ENCODE assay signal across 1 cellular context in genomic region chr20:18137412-18138265, GRCh38.
TF ChIP-seq lines count a peak whose summit lies in the region.

TSS of gene KAT14 (plus strand) at chr20:18137863. CDS start at chr20:18142661, 4,798 bp downstream.
TSS of gene PET117 (plus strand) at chr20:18137863. CDS start at chr20:18137956, 93 bp downstream.

TF ChIP-seq in HepG2, 621 proteins besides CTCF, POLR2A, EP300 and RAD21 (continued from another document and continues in another):
- peak; percentile 99 for TF ChIP-seq ARID4A (CRISPR knock-in tag; IDR thresholded peaks at IDR 0.05; ENCODE audit: borderline replicate concordance)
- peak; percentile 96 for TF ChIP-seq ZNF552 (CRISPR knock-in tag; IDR thresholded peaks at IDR 0.05; ENCODE audit: borderline replicate concordance)
- TF ChIP-seq FOXJ3 (CRISPR knock-in tag; IDR thresholded peaks at IDR 0.05; ENCODE audit: borderline replicate concordance): peak; percentile 74
- TF ChIP-seq ZNF605 (CRISPR knock-in tag; IDR thresholded peaks at IDR 0.05): peak; percentile 98
- TF ChIP-seq KLF6 (CRISPR knock-in tag; IDR thresholded peaks at IDR 0.05): peak; percentile 99
- TF ChIP-seq STAG1 (CRISPR knock-in tag; IDR thresholded peaks at IDR 0.05): no peak; the same call in 1 of the 2 replicates
- TF ChIP-seq ZSCAN30 (CRISPR knock-in tag; IDR thresholded peaks at IDR 0.05): peak; percentile 84; the same call in 1 of the 2 replicates
- TF ChIP-seq KLF16 (CRISPR knock-in tag; IDR thresholded peaks at IDR 0.05): peak; percentile 73 to 99
- TF ChIP-seq PRDM15 (CRISPR knock-in tag; IDR thresholded peaks at IDR 0.05): peak; percentile 85
- peak in 1 of 2 experiments; percentile 69; a peak in 1 of 4 replicates for TF ChIP-seq ATF4 (CRISPR knock-in tag; IDR thresholded peaks at IDR 0.05)
- 0 out of 2 replicates have a peak, but pooled peaks have one; percentile 15 for TF ChIP-seq ZBTB21 (CRISPR knock-in tag; IDR thresholded peaks at IDR 0.05)
- TF ChIP-seq SRF (IDR thresholded peaks at IDR 0.05; ENCODE audit: low read depth, low read length): peak; percentile 98
- TF ChIP-seq PRDM10 (CRISPR knock-in tag; IDR thresholded peaks at IDR 0.05; ENCODE audit: low read depth): 0 out of 2 replicates have a peak, but pooled peaks have one; percentile 22
- TF ChIP-seq HOXA5 (CRISPR knock-in tag; IDR thresholded peaks at IDR 0.05): peak; percentile 98
- peak; percentile 85 for TF ChIP-seq KLF11 (CRISPR knock-in tag; IDR thresholded peaks at IDR 0.05)
- TF ChIP-seq MIER3 (CRISPR knock-in tag; IDR thresholded peaks at IDR 0.05; ENCODE audit: borderline replicate concordance): peak; percentile 85
- TF ChIP-seq SMAD1 (CRISPR knock-in tag; IDR thresholded peaks at IDR 0.05; ENCODE audit: borderline replicate concordance, low read depth): peak; percentile 90; the same call in 1 of the 2 replicates
- TF ChIP-seq ZNF792 (CRISPR knock-in tag; IDR thresholded peaks at IDR 0.05): peak; percentile 94; the same call in 1 of the 2 replicates
- peak; percentile 91 for TF ChIP-seq MTA1 (CRISPR knock-in tag; IDR thresholded peaks at IDR 0.05; ENCODE audit: borderline replicate concordance)
- no peak for TF ChIP-seq CHD2 (IDR thresholded peaks at IDR 0.05; ENCODE audit: low read depth, low read length)
- TF ChIP-seq CREB3 (CRISPR knock-in tag; IDR thresholded peaks at IDR 0.05): peak; percentile 99
- TF ChIP-seq DMAP1 (CRISPR knock-in tag; IDR thresholded peaks at IDR 0.05): peak; percentile 95
- TF ChIP-seq SP5 (CRISPR knock-in tag; IDR thresholded peaks at IDR 0.05; ENCODE audit: borderline replicate concordance, low read depth): 0 out of 2 replicates have a peak, but pooled peaks have one; percentile 61
- TF ChIP-seq ZNF761 (CRISPR knock-in tag; conservative IDR thresholded peaks at IDR 0.05): peak; percentile 98
- peak; percentile 99 for TF ChIP-seq CAMTA2 (CRISPR knock-in tag; IDR thresholded peaks at IDR 0.05; ENCODE audit: borderline replicate concordance)
- peak; percentile 87 for TF ChIP-seq FUBP1 (CRISPR knock-in tag; IDR thresholded peaks at IDR 0.05; ENCODE audit: borderline replicate concordance)
- peak; percentile 57 for TF ChIP-seq FOSL1 (CRISPR knock-in tag; IDR thresholded peaks at IDR 0.05; ENCODE audit: borderline replicate concordance)
- TF ChIP-seq ZNF639 (CRISPR knock-in tag; conservative IDR thresholded peaks at IDR 0.05): peak; percentile 96
- peak; percentile 86; the same call in 1 of the 2 replicates for TF ChIP-seq ZNF841 (CRISPR knock-in tag; IDR thresholded peaks at IDR 0.05; ENCODE audit: borderline replicate concordance)
- TF ChIP-seq HBP1 (CRISPR knock-in tag; IDR thresholded peaks at IDR 0.05; ENCODE audit: low read depth): peak; percentile 95
- no peak for TF ChIP-seq PRPF4 (IDR thresholded peaks at IDR 0.05; ENCODE audit: low read depth, low read length, poor library complexity, severe bottlenecking)
- TF ChIP-seq IRF9 (CRISPR knock-in tag; IDR thresholded peaks at IDR 0.05; ENCODE audit: borderline replicate concordance): peak; percentile 99; the same call in 1 of the 2 replicates
- TF ChIP-seq RNF219 (CRISPR knock-in tag; IDR thresholded peaks at IDR 0.05): no peak; the same call in 1 of the 2 replicates
